ENCODE assay signal across 8 cellular contexts in the genomic region with DNA sequence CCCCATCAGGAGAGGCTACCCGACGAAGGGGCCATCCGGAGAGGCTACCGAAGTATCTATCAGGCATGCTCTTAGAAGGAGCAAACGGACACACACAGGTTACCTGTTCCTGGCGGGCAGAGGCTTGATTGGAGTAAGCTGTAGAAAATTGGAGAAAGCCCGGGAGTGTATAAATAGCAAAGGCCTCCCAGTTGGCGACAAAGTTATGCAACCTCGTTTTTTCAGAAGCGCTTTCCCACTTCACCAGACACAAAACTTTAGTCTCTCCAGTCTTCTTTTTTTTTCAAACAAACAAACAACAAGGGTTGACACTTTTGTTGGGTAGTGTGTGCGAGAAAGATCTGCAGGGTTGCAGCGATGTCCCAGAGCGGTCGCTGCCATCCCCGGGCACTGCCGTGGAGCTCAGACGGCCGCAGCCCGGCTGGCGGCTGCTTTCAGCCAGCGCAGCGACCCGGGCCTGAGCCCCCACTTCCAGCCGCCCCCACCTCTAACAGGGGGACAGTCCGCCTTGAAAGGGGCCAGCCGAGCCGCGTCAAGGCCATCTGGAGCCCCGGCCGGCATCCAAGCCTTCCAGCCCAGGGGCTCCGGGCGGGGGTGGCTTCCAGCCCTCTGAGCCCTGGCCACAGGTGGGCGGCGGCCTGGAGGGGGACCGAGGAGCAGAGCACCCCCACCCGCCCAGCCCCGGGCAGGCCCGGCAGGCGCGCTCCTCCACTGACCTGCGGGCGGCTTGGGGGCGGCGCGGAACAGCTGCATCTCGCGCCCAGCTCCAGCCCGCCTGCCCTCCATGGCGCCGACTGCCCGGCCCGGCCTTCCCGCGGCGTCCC. TPM values are rescaled to one million over a fixed set of nuclear protein-coding genes. Genes with fewer than 3 reads are reported as not detected.
DNase-seq lines count a peak whose midpoint lies in the region; ATAC-seq and TF ChIP-seq lines count a peak whose summit lies in the region.

No MANE protein-coding gene starts in this region.

- H3K4me1 ChIP-seq in CD4-positive, alpha-beta memory T cell (ENCODE audit: insufficient read depth, low read length), result peaks cover 35% of the 10 kb centered on the region
- no peaks in the 10 kb centered on the region for H3K4me1 ChIP-seq in foreskin keratinocyte

- H3K27ac Mint-ChIP-seq in CD4-positive, alpha-beta memory T cell, result no peak overlapping the region

- H3K4me3 Mint-ChIP-seq in CD4-positive, alpha-beta memory T cell, result peak overlapping the region; percentile 47 to 82 (median 71)

- H3K4me1 Mint-ChIP-seq in CD4-positive, alpha-beta memory T cell, result peaks cover 15 to 38% (median 25%) of the 10 kb centered on the region in 4 donors

- POLR2A ChIA-PET in CD4-positive, alpha-beta memory T cell (lab: Charles Lee; ENCODE audit: partially characterized antibody), result interaction anchor here (1.0 to 1.4 kb wide), 2 partner anchors 20 to 212 kb away, joined by 3 to 4 read pairs; a partner anchor contains a TSS

- no peak overlapping the region for H3K4me3 ChIP-seq in CD4-positive, alpha-beta memory T cell (ENCODE audit: low read length in 2 of 2)

- H3K27me3 ChIP-seq in CD4-positive, alpha-beta memory T cell (ENCODE audit: insufficient read depth, low read length), result peaks cover 24% of the 10 kb centered on the region
- peaks cover 62% of the 10 kb centered on the region for H3K27me3 ChIP-seq in foreskin keratinocyte

- CTCF ChIA-PET in CD4-positive, alpha-beta memory T cell (lab: Charles Lee; ENCODE audit: partially characterized antibody), result interaction anchor here (0.8 to 4.8 kb wide), 4 partner anchors 10 to 207 kb away, joined by 3 to 16 read pairs (median 3); no protein-coding TSS in a partner anchor

- ATAC-seq in GM18907 (IDR thresholded peaks at IDR 0.05; ENCODE audit: unreplicated experiment) (peak; percentile 64), HG03095 (IDR thresholded peaks at IDR 0.05; ENCODE audit: unreplicated experiment) (peak; percentile 48), foreskin keratinocyte (peak; percentile 71)

- no peaks in the 10 kb centered on the region for H3K9me3 Mint-ChIP-seq in CD4-positive, alpha-beta memory T cell

- no peaks in the 10 kb centered on the region for H3K9me3 ChIP-seq in CD4-positive, alpha-beta memory T cell (ENCODE audit: control insufficient read depth in 1 of 2, low read length in 2 of 2)

- peaks cover 21 to 35% of the 10 kb centered on the region in 2 donors for H3K27me3 Mint-ChIP-seq in CD4-positive, alpha-beta memory T cell

- DNase-seq in CD4-positive, alpha-beta memory T cell, result peak in 2 of 5 donors; percentile 8 to 36
- peak; percentile 34 for DNase-seq in SW480 (ENCODE audit: low spot score)
- no peak for DNase-seq in foreskin keratinocyte
- peak; percentile 74 for DNase-seq in posterior vena cava (ENCODE audit: low spot score)
- DNase-seq in NCI-H187 treated with DMSO at 0.1 percent for 48 hours (lab: John Stamatoyannopoulos, UW), result no peak
- no peak for DNase-seq in activated CD4-positive, alpha-beta T cell treated with anti-CD3 and anti-CD28 coated beads for 1 hour

- intact Hi-C loops in CD4-positive, alpha-beta memory T cell (cut with micrococcal nuclease), result no loop called here
- intact Hi-C loops in posterior vena cava (cut with DNase I), result no loop called here

- H3K27ac ChIP-seq in CD4-positive, alpha-beta memory T cell (ENCODE audit: low read depth, low read length), result no peak overlapping the region
- no peak overlapping the region for H3K27ac ChIP-seq in foreskin keratinocyte

- H3K36me3 ChIP-seq in CD4-positive, alpha-beta memory T cell (ENCODE audit: insufficient read depth, low read length), result no peaks in the 10 kb centered on the region

- H3K36me3 Mint-ChIP-seq in CD4-positive, alpha-beta memory T cell, result no peaks in the 10 kb centered on the region

- no peak for TF ChIP-seq CTCF in foreskin keratinocyte (conservative IDR thresholded peaks at IDR 0.05)

RNA-seq across cellular contexts. Expression of a gene that starts 0.6 kb away (rescaled TPM):
- 1 to 10 TPM in 1 of 2 experiments, under 1 TPM in 1; 0.80 to 1.3 TPM for total RNA-seq in CD4-positive, alpha-beta memory T cell
- polyA plus RNA-seq in CD4-positive, alpha-beta memory T cell, result 1 to 10 TPM; 3.2 to 4.3 TPM
- total RNA-seq in foreskin keratinocyte, result 3.8 and 4.3 TPM in 2 replicates
- polyA plus RNA-seq in foreskin keratinocyte, result 1.9 and 2.1 TPM in 2 replicates
- under 1 TPM; 0.38 to 0.46 TPM for total RNA-seq in posterior vena cava

RNA-seq across cellular contexts. Expression of a gene that starts 50.8 kb away (rescaled TPM):
- 10 to 100 TPM; 16.8 to 20.3 TPM for total RNA-seq in CD4-positive, alpha-beta memory T cell
- 10 to 100 TPM in 1 of 2 donors, 1 to 10 TPM in 1; 6.4 to 11.7 TPM for polyA plus RNA-seq in CD4-positive, alpha-beta memory T cell
- 1.8 and 2.5 TPM in 2 replicates for total RNA-seq in foreskin keratinocyte
- 0.76 and 0.95 TPM in 2 replicates for polyA plus RNA-seq in foreskin keratinocyte
- total RNA-seq in posterior vena cava, result under 1 TPM; 0.32 to 0.71 TPM

Comparison
In these comparisons a context has a peak if more than half of its experiments do, and no peak if none do; other contexts are left out.
1. DNase-seq: peak in SW480 (single experiment) and posterior vena cava (single experiment); none in foreskin keratinocyte (0 of 2), NCI-H187 treated with DMSO at 0.1 percent for 48 hours (single experiment) and activated CD4-positive, alpha-beta T cell treated with anti-CD3 and anti-CD28 coated beads for 1 hour (single experiment).
2. Peak in every context shown above with its lines, with median percentiles within 50 percentile points of each other: ATAC-seq.